ENCODE assay signal across 9 cellular contexts in genomic region chr1:183139281-183139942, GRCh38. TPM values are rescaled to one million over a fixed set of nuclear protein-coding genes. Genes with fewer than 3 reads are reported as not detected.
DNase-seq lines count a peak whose midpoint lies in the region; ATAC-seq and TF ChIP-seq lines count a peak whose summit lies in the region.
"Had no signal": no experiment of that assay in that cellular context is flagged by ENCODE, and none has a peak within 500 bp of the region (broad histone marks: within the 10 kb centered on the region; RNA-seq: fewer than 3 reads in every experiment).

No MANE protein-coding gene starts in this region.

- no peaks in the 10 kb centered on the region for H3K27me3 Mint-ChIP-seq in Caco-2 (ENCODE audit: insufficient read depth, unreplicated experiment)
- H3K27me3 Mint-ChIP-seq in naive B cell = no peaks in the 10 kb centered on the region

- no peak for ATAC-seq in naive B cell (ENCODE audit: low read depth in 2 of 2)
- no peak for ATAC-seq in HG03521 (IDR thresholded peaks at IDR 0.05; ENCODE audit: unreplicated experiment)
- ATAC-seq in HG02852 (IDR thresholded peaks at IDR 0.05; ENCODE audit: unreplicated experiment) = no peak
- no peak for ATAC-seq in GM19351 (IDR thresholded peaks at IDR 0.05; ENCODE audit: unreplicated experiment)

- no peaks in the 10 kb centered on the region for H3K9me3 ChIP-seq in Caco-2

- intact Hi-C loops in Caco-2 (cut with micrococcal nuclease; ENCODE audit: unreplicated experiment) = loop anchor here (1.0 to 5.0 kb wide), 4 partner anchors 38 to 172 kb away; partner anchors contain the start of gene LAMC2

- H3K4me3 Mint-ChIP-seq in Caco-2 (ENCODE audit: unreplicated experiment) (peak overlapping the region; percentile 47), naive B cell (no peak overlapping the region)
- H3K4me3 Mint-ChIP-seq: activated naive CD4-positive, alpha-beta T cell treated with anti-CD3 and anti-CD28 coated beads, Interleukin-2, amount 50 U/mL, for 24 hours had no signal

- peaks cover 11% of the 10 kb centered on the region for H3K4me1 Mint-ChIP-seq in Caco-2 (ENCODE audit: low read depth, unreplicated experiment)
- H3K4me1 Mint-ChIP-seq in naive B cell = no peaks in the 10 kb centered on the region
- H3K4me1 Mint-ChIP-seq: activated naive CD4-positive, alpha-beta T cell treated with anti-CD3 and anti-CD28 coated beads, Interleukin-2, amount 50 U/mL, for 24 hours had no signal

- H3K36me3 Mint-ChIP-seq in Caco-2 (ENCODE audit: insufficient read depth, unreplicated experiment) (peaks cover 95% of the 10 kb centered on the region), naive B cell (peaks cover 21 to 33% of the 10 kb centered on the region in 2 donors)
- H3K36me3 Mint-ChIP-seq: activated naive CD4-positive, alpha-beta T cell treated with anti-CD3 and anti-CD28 coated beads, Interleukin-2, amount 50 U/mL, for 24 hours had no signal

- BruUV-seq in Caco-2 (replicated peaks; lab: Mats Ljungman, UMichigan) = no TSS peak

- H3K4me1 ChIP-seq in Caco-2 = peaks cover 28% of the 10 kb centered on the region; the same call in 1 of the 2 replicates

- no peak overlapping the region for H3K4me3 ChIP-seq in Caco-2 (ENCODE audit: low read depth, low read length)

- no peaks in the 10 kb centered on the region for H3K36me3 ChIP-seq in Caco-2 (ENCODE audit: control insufficient read depth, insufficient read depth, low read length)

- POLR2A ChIA-PET in Caco-2 (lab: Charles Lee) = no interaction called here

- CTCF ChIA-PET in Caco-2 (lab: Charles Lee) = interaction anchor here (1.2 kb wide), 1 partner anchor 47 kb away, joined by 3 read pairs; no protein-coding TSS in a partner anchor

- no peak for TF ChIP-seq CTCF in Caco-2 (IDR thresholded peaks at IDR 0.05; ENCODE audit: insufficient read depth in 1 of 2, low read depth in 1 of 2, low read length in 1 of 2, severe bottlenecking in 1 of 2, unreplicated experiment in 1 of 2)

- H3K27me3 ChIP-seq in Caco-2 (replicated peaks; ENCODE audit: control insufficient read depth, insufficient read depth, low read length) = no peaks in the 10 kb centered on the region

- H3K9me3 Mint-ChIP-seq in Caco-2 (ENCODE audit: unreplicated experiment) (no peaks in the 10 kb centered on the region), naive B cell (no peaks in the 10 kb centered on the region)
- H3K9me3 Mint-ChIP-seq: activated naive CD4-positive, alpha-beta T cell treated with anti-CD3 and anti-CD28 coated beads, Interleukin-2, amount 50 U/mL, for 24 hours had no signal

- DNase-seq in Caco-2 (peak in 1 of 2 experiments; percentile 30), MV-4-11 (lab: John Stamatoyannopoulos, UW) (peak; percentile 32), dermis microvascular lymphatic vessel endothelial cell (ENCODE audit: low read depth in 2 of 2) (peak; percentile 91 to 94), naive B cell (no peak), NCI-H1417 treated with DMSO at 0.1 percent for 48 hours (lab: John Stamatoyannopoulos, UW) (no peak)

- H3K27ac Mint-ChIP-seq in Caco-2 (ENCODE audit: unreplicated experiment) = peak overlapping the region; percentile 82
- H3K27ac Mint-ChIP-seq in naive B cell = peak overlapping the region in 4 of 6 donors; percentile 9 to 68 (median 53)
- H3K27ac Mint-ChIP-seq: activated naive CD4-positive, alpha-beta T cell treated with anti-CD3 and anti-CD28 coated beads, Interleukin-2, amount 50 U/mL, for 24 hours had no signal

RNA-seq across cellular contexts. Expression of gene LAMC2, which starts 46.7 kb away (rescaled TPM):
- total RNA-seq in Caco-2 (2022) (34.9 and 51.0 TPM in 2 replicates), dermis microvascular lymphatic vessel endothelial cell (12.6 and 39.9 TPM in 2 replicates)
- polyA plus RNA-seq in naive B cell (ENCODE audit: low read depth in 6 of 6) = not detected

Comparison
In these comparisons a context has a peak if more than half of its experiments do, and no peak if none do; other contexts are left out.
1. DNase-seq: peak in MV-4-11 (single experiment) and dermis microvascular lymphatic vessel endothelial cell (2 of 2); none in naive B cell (single experiment) and NCI-H1417 treated with DMSO at 0.1 percent for 48 hours (single experiment).